8 cellular contexts compared by ENCODE assay signal in genomic region chr10:102072867-102073527, GRCh38. TPM values are rescaled to one million over a fixed set of nuclear protein-coding genes. Genes with fewer than 3 reads are reported as not detected.
DNase-seq lines count a peak whose midpoint lies in the region; ATAC-seq and TF ChIP-seq lines count a peak whose summit lies in the region.

No MANE protein-coding gene starts in this region.

- no peaks in the 10 kb centered on the region for H3K9me3 Mint-ChIP-seq in activated T-helper 17 cell treated with anti-CD3 and anti-CD28 coated beads, Interleukin-2, amount 50 U/mL, for 72 hours

- no peaks in the 10 kb centered on the region for H3K27me3 Mint-ChIP-seq in activated T-helper 17 cell treated with anti-CD3 and anti-CD28 coated beads, Interleukin-2, amount 50 U/mL, for 72 hours

- no peaks in the 10 kb centered on the region for H3K27me3 ChIP-seq in thyroid gland

- H3K4me3 ChIP-seq in foreskin fibroblast (ENCODE audit: low read depth in 1 of 2, low read length in 2 of 2), result no peak overlapping the region
- no peak overlapping the region for H3K4me3 ChIP-seq in thyroid gland (replicated peaks in 1 of 3)

- H3K27ac ChIP-seq in thyroid gland, result no peak overlapping the region

- peak; percentile 94 for ATAC-seq in activated T-helper 17 cell treated with anti-CD3 and anti-CD28 coated beads, Interleukin-2, amount 50 U/mL, for 72 hours (replicated peaks)
- ATAC-seq in omental fat pad (ENCODE audit: low FRiP score), result peak; percentile 62
- ATAC-seq in HG02840 (IDR thresholded peaks at IDR 0.05; ENCODE audit: low FRiP score, unreplicated experiment), result no peak

- no peaks in the 10 kb centered on the region for H3K4me1 Mint-ChIP-seq in activated T-helper 17 cell treated with anti-CD3 and anti-CD28 coated beads, Interleukin-2, amount 50 U/mL, for 72 hours

- TF ChIP-seq CTCF in GM10248 (IDR thresholded peaks at IDR 0.05; ENCODE audit: control extremely low read depth, extremely low read depth, low read depth, missing control alignments) (peak; percentile 88), foreskin fibroblast (IDR thresholded peaks at IDR 0.05; ENCODE audit: low read depth, low read length) (peak; percentile 96), omental fat pad (IDR thresholded peaks at IDR 0.05) (peak in 1 of 3 donors; percentile 19), thyroid gland (IDR thresholded peaks at IDR 0.05) (peak; percentile 63 to 91 (median 82))

- 66 to 67% methylated on average over 3 of the region's 3 CpGs for WGBS in thyroid gland, 2 donors

- POLR2A ChIA-PET in GM10248 (lab: Yijun Ruan, JAX), result no interaction called here

- intact Hi-C loops in thyroid gland (cut with DNase I), result no loop called here

- H3K4me1 ChIP-seq in thyroid gland, result peaks cover 4 to 5% of the 10 kb centered on the region in 2 donors

- TF ChIP-seq POLR2A in thyroid gland (IDR thresholded peaks at IDR 0.05), result no peak

- no peak overlapping the region for H3K4me3 Mint-ChIP-seq in activated T-helper 17 cell treated with anti-CD3 and anti-CD28 coated beads, Interleukin-2, amount 50 U/mL, for 72 hours

- H3K27ac Mint-ChIP-seq in activated T-helper 17 cell treated with anti-CD3 and anti-CD28 coated beads, Interleukin-2, amount 50 U/mL, for 72 hours, result peak overlapping the region; percentile 53

- H3K36me3 Mint-ChIP-seq in activated T-helper 17 cell treated with anti-CD3 and anti-CD28 coated beads, Interleukin-2, amount 50 U/mL, for 72 hours (ENCODE audit: low read depth), result no peaks in the 10 kb centered on the region

- no peaks in the 10 kb centered on the region for H3K36me3 ChIP-seq in thyroid gland

- CTCF ChIA-PET in GM10248 (lab: Yijun Ruan, JAX), result interaction anchor here (0.6 to 14.4 kb wide), 57 partner anchors 10 to 907 kb away, joined by 3 to 484 read pairs (median 4); partner anchors contain the start of genes ARMH3, KCNIP2, NPM3 and OGA

- no peaks in the 10 kb centered on the region for H3K9me3 ChIP-seq in thyroid gland

- peak; percentile 83 for DNase-seq in GM10248 (ENCODE audit: extremely low spot score)
- DNase-seq in LoVo (ENCODE audit: low spot score), result peak; percentile 76
- DNase-seq in SHP77 (lab: John Stamatoyannopoulos, UW), result peak; percentile 59 to 67
- DNase-seq in foreskin fibroblast, result peak; percentile 70 to 90
- peak; percentile 95 for DNase-seq in omental fat pad (ENCODE audit: low spot score)
- DNase-seq in thyroid gland, result peak; percentile 79 to 82

RNA-seq across cellular contexts. Expression of gene HPS6, which starts 7.8 kb away (rescaled TPM):
- 10 to 100 TPM; 12.5 to 21.6 TPM for total RNA-seq in activated T-helper 17 cell treated with anti-CD3 and anti-CD28 coated beads, Interleukin-2, amount 50 U/mL, for 72 hours
- total RNA-seq in omental fat pad, result 10 to 100 TPM; 14.1 to 31.5 (median 22.5) TPM
- 10 to 100 TPM; 18.7 to 28.5 (median 23.8) TPM for total RNA-seq in thyroid gland

RNA-seq across cellular contexts. Expression of gene ARMH3, which starts 17.0 kb away (rescaled TPM):
- 10 to 100 TPM; 27.7 to 38.5 TPM for total RNA-seq in activated T-helper 17 cell treated with anti-CD3 and anti-CD28 coated beads, Interleukin-2, amount 50 U/mL, for 72 hours
- total RNA-seq in omental fat pad (10 to 100 TPM; 10.0 to 61.8 (median 12.7) TPM), thyroid gland (10 to 100 TPM; 14.2 to 21.2 (median 18.3) TPM)

RNA-seq across cellular contexts. Expression of gene LDB1, which starts 47.2 kb away (rescaled TPM):
- 10 to 100 TPM; 93.6 to 99.1 TPM for total RNA-seq in activated T-helper 17 cell treated with anti-CD3 and anti-CD28 coated beads, Interleukin-2, amount 50 U/mL, for 72 hours
- 10 to 100 TPM; 20.1 to 33.2 (median 30.9) TPM for total RNA-seq in omental fat pad
- total RNA-seq in thyroid gland, result 10 to 100 TPM; 49.8 to 67.3 (median 54.8) TPM

RNA-seq across cellular contexts. Expression of gene PPRC1, which starts 59.8 kb away (rescaled TPM):
- total RNA-seq in activated T-helper 17 cell treated with anti-CD3 and anti-CD28 coated beads, Interleukin-2, amount 50 U/mL, for 72 hours, result 10 to 100 TPM; 34.5 to 71.3 TPM
- total RNA-seq in omental fat pad (100 to 1,000 TPM in 1 of 4 donors, 10 to 100 TPM in 3; 15.4 to 105 (median 31.9) TPM), thyroid gland (10 to 100 TPM; 11.7 to 27.5 (median 16.6) TPM)
